ENCODE assay signal across 19 cellular contexts in the genomic region with DNA sequence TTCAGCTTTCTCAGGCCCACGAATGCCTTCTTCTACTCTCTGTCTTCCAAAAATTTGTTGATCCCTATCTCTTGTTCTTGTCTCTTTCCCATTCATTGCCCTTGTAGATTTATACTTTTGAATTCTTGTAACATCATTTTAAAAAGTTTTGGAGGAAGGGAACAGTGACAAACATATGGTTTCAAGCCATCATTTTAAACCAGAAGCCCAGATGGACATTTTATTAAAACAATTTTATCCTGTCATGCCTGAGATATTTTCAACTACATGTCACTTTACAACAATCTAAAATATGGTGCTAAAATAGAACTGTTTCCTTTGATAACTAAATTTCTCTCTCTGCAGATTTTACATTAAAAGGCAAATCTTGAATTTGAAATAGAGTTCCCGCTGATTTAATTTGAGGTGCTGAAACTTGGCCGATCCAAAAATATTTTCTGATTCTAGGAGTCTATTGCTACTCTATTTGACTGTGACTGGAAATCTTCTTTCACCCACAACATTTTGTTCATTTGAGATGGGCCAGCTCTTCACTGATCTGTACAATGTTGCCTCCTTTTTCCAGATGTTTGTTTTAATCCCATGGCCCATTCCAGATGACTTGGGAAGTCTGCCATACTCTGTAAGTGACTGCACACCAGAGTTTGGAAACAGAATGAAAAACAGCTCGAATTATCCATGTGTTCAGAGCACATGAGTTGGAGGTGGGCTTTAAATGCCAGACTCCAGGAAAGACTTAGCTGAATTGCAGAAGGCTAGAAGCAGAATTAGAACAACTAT.
"Had no signal": no experiment of that assay in that cellular context is flagged by ENCODE, and none has a peak within 500 bp of the region (broad histone marks: within the 10 kb centered on the region; RNA-seq: fewer than 3 reads in every experiment).

No MANE protein-coding gene starts in this region.

- H3K4me2 ChIP-seq: hepatocyte, neural progenitor cell had no signal

- H3K27me3 ChIP-seq: body of pancreas, hepatocyte, neural progenitor cell, suprapubic skin, vagina had no signal

- DNase-seq: activated CD4-positive, alpha-beta memory T cell treated with anti-CD3 and anti-CD28 coated beads for 36 hours; activated CD4-positive, alpha-beta T cell treated with anti-CD3 and anti-CD28 coated beads for 36 hours; activated T-cell treated with anti-CD3 and anti-CD28 coated beads for 4 hours; amniotic stem cell; body of pancreas; caudate nucleus; erythroblast; left cardiac atrium; lower lobe of right lung; naive B cell; right cardiac atrium; stimulated activated CD4-positive, alpha-beta T cell treated with anti-CD3 and anti-CD28 coated beads, Interleukin-15, amount 100 ng/mL, for 24 hours; stimulated activated CD4-positive, alpha-beta T cell treated with anti-CD3 and anti-CD28 coated beads, Interleukin-2, amount 100 ng/mL, for 48 hours had no signal

- H2AFZ ChIP-seq: hepatocyte, neural progenitor cell had no signal

- H3K36me3 ChIP-seq: lower lobe of right lung, neural progenitor cell, prostate gland, suprapubic skin, vagina had no signal

- H3K4me1 ChIP-seq: body of pancreas, lower lobe of right lung, neural progenitor cell, prostate gland, suprapubic skin had no signal

- ATAC-seq: activated CD4-positive, alpha-beta T cell treated with anti-CD3 and anti-CD28 coated beads for 36 hours; body of pancreas; lower lobe of right lung had no signal

- H3K27ac ChIP-seq: body of pancreas, hepatocyte, lower lobe of right lung, neural progenitor cell, prostate gland, skin epidermis, suprapubic skin, vagina had no signal

- H3K4me3 ChIP-seq: body of pancreas, hepatocyte, lower lobe of right lung, neural progenitor cell, prostate gland, skin epidermis, suprapubic skin, vagina had no signal

- H3K9me3 ChIP-seq: body of pancreas, lower lobe of right lung, prostate gland, suprapubic skin, vagina had no signal

- H3K9ac ChIP-seq: neural progenitor cell had no signal
